ENCODE assay signal across 8 cellular contexts in the genomic region with DNA sequence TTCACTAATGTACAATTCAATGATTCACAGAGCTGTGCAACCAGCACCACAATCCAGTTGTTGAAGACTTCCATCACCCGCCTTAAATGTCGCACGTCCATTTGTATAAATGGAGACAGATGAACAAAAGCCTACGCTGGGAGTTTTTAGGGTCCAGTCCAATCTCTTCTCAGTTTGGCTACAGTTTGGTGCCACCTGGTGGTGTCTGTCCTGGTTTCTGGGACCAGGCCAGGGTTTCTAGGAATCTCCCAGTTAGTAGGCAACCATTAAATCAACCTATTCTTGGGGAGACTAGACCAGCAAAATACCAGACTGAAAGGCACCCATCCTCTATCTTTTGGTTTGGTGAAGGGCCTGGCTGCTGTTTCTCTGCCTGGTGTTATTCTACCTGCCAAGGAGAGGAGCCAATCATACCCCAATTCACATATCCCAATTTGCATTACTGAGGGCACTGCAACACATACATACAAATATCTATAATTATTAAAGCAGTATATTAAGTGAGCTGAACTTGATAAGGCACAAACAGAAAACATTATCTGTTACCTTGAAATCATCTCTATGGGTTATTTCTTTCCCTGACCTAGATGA. TPM values are rescaled to one million over a fixed set of nuclear protein-coding genes. Genes with fewer than 3 reads are reported as not detected.
DNase-seq lines count a peak whose midpoint lies in the region; ATAC-seq and TF ChIP-seq lines count a peak whose summit lies in the region.

No MANE protein-coding gene starts in this region.

- H3K27ac ChIP-seq in heart left ventricle: no peak overlapping the region
- H3K27ac ChIP-seq in VCaP: no peak overlapping the region

- ATAC-seq in heart left ventricle: no peak
- ATAC-seq in Right ventricle myocardium inferior: no peak
- no peak for ATAC-seq in HG02970 (IDR thresholded peaks at IDR 0.05; ENCODE audit: low FRiP score, unreplicated experiment)
- no peak for ATAC-seq in GM19324 (IDR thresholded peaks at IDR 0.05; ENCODE audit: low FRiP score, unreplicated experiment)

- H3K4me3 ChIP-seq in heart left ventricle: no peak overlapping the region

- H3K27me3 ChIP-seq in heart left ventricle: no peaks in the 10 kb centered on the region

- H3K9me3 ChIP-seq in heart left ventricle: no peaks in the 10 kb centered on the region

- 25 to 43% (median 40%) methylated on average over 4 of the region's 4 CpGs for WGBS in heart left ventricle, 4 donors

- DNase-seq in heart left ventricle: peak in 4 of 5 donors; percentile 21 to 32 (median 28)
- DNase-seq in Right ventricle myocardium inferior (ENCODE audit: missing footprints): no peak
- peak; percentile 28 for DNase-seq in NCI-H2029 (lab: John Stamatoyannopoulos, UW)
- peak; percentile 30 for DNase-seq in fibroblast of the conjunctiva (ENCODE audit: low read depth)
- peak; percentile 65 for DNase-seq in pons (ENCODE audit: low spot score)

- TF ChIP-seq POLR2A in heart left ventricle (IDR thresholded peaks at IDR 0.05): no peak

- H3K36me3 ChIP-seq in heart left ventricle: no peaks in the 10 kb centered on the region

- peaks cover 0 to 19% (median 12%) of the 10 kb centered on the region in 12 donors for H3K4me1 ChIP-seq in heart left ventricle

- intact Hi-C loops in heart left ventricle (cut with DNase I) (loop anchor here in 1 of 10 donors (10.0 kb wide), 1 partner anchor 1164 kb away; no protein-coding TSS in a partner anchor), Right ventricle myocardium inferior (cut with DNase I) (no loop called here)

- TF ChIP-seq CTCF in heart left ventricle (IDR thresholded peaks at IDR 0.05): peak; percentile 24 to 60 (median 38)
- TF ChIP-seq CTCF in VCaP (conservative IDR thresholded peaks at IDR 0.05): peak; percentile 83

RNA-seq across cellular contexts. Expression of gene DDX1, which starts 3.2 kb away (rescaled TPM):
- total RNA-seq in heart left ventricle: 100 to 1,000 TPM in 7 of 9 donors, 10 to 100 TPM in 2; 97.7 to 193 (median 142) TPM
- polyA plus RNA-seq in heart left ventricle: 100 to 1,000 TPM; 119 to 131 TPM
- 142 TPM for total RNA-seq in Right ventricle myocardium inferior

RNA-seq across cellular contexts. Expression of gene NBAS, which starts 27.3 kb away (rescaled TPM):
- total RNA-seq in heart left ventricle: 10 to 100 TPM; 40.4 to 63.0 (median 51.7) TPM
- polyA plus RNA-seq in heart left ventricle: 10 to 100 TPM; 23.1 to 37.1 TPM
- 60.2 TPM for total RNA-seq in Right ventricle myocardium inferior
